ENCODE assay signal across 8 cellular contexts in genomic region chr6:32973144-32973854, GRCh38. TPM values are rescaled to one million over a fixed set of nuclear protein-coding genes. Genes with fewer than 3 reads are reported as not detected.
DNase-seq lines count a peak whose midpoint lies in the region; ATAC-seq and TF ChIP-seq lines count a peak whose summit lies in the region.

No MANE protein-coding gene starts in this region.

- no peak overlapping the region for H2AFZ ChIP-seq in SK-N-SH (ENCODE audit: low read depth)

- CTCF ChIA-PET in SK-N-SH (lab: Yijun Ruan, JAX) (interaction anchor here (1.2 to 12.0 kb wide), 7 partner anchors 9 to 105 kb away, joined by 4 to 203 read pairs (median 21); partner anchors contain the start of gene HLA-DMA), Panc1 (lab: Charles Lee) (no interaction called here)

- no TSS peak for BruUV-seq in Panc1 (replicated peaks; lab: Mats Ljungman, UMichigan)

- ATAC-seq in SK-N-SH treated with all-trans-retinoic acid at 6 μM for 48 hours (no peak), Panc1 (no peak), GM19035 (IDR thresholded peaks at IDR 0.05; ENCODE audit: unreplicated experiment) (no peak), GM21381 (IDR thresholded peaks at IDR 0.05; ENCODE audit: unreplicated experiment) (no peak)

- H3K9me3 ChIP-seq in SK-N-SH (no peaks in the 10 kb centered on the region), Panc1 (ENCODE audit: control insufficient read depth, insufficient read depth, low read depth, low read length) (no peaks in the 10 kb centered on the region)

- intact Hi-C loops in Panc1 (cut with micrococcal nuclease; ENCODE audit: unreplicated experiment): no loop called here

- peaks cover 65% of the 10 kb centered on the region for H3F3A ChIP-seq in SK-N-SH (replicated peaks; ENCODE audit: insufficient read depth)

- no peaks in the 10 kb centered on the region for H3K9me2 ChIP-seq in SK-N-SH

- no peak for TF ChIP-seq RAD21 in SK-N-SH (IDR thresholded peaks at IDR 0.05; ENCODE audit: low read length)

- H3K36me3 ChIP-seq in SK-N-SH (replicated peaks in 1 of 2; ENCODE audit: control insufficient read depth in 1 of 2, insufficient read depth in 2 of 2, low read length in 1 of 2) (peaks cover 56 to 65% of the 10 kb centered on the region in 2 experiments), Panc1 (ENCODE audit: control insufficient read depth, insufficient read depth, low read length) (peaks cover 51% of the 10 kb centered on the region)

- DNase-seq in SK-N-SH (no peak), Panc1 (ENCODE audit: low read depth, low spot score) (no peak), astrocyte of the spinal cord (ENCODE audit: low read depth, low spot score) (no peak)
- DNase-seq in stimulated activated CD4-positive, alpha-beta T cell treated with anti-CD3 and anti-CD28 coated beads, TNF-alpha, amount 100 ng/mL, for 4 hours (ENCODE audit: low read depth in 3 of 3): peak; percentile 27 to 32 (median 28)

- H3K79me2 ChIP-seq in SK-N-SH (ENCODE audit: insufficient read depth): peaks cover 79% of the 10 kb centered on the region

- peak overlapping the region; percentile 94 for H3K4me2 ChIP-seq in SK-N-SH

- POLR2A ChIA-PET in SK-N-SH (lab: Yijun Ruan, JAX): interaction anchor here (1.0 to 4.7 kb wide), 6 partner anchors 9 to 1432 kb away, joined by 6 to 50 read pairs (median 11); partner anchors contain the start of genes DDX39B and TAP2
- POLR2A ChIA-PET in Panc1 (lab: Charles Lee): interaction anchor here (0.6 kb wide), 1 partner anchor 18 kb away, joined by 10 read pairs; no protein-coding TSS in a partner anchor

- peak overlapping the region; percentile 92 for H3K9ac ChIP-seq in SK-N-SH

- WGBS in SK-N-SH (ENCODE audit: low lambda C conversion rate): under 1% methylated on average over 22 of the region's 22 CpGs

- peaks cover 62% of the 10 kb centered on the region for H4K20me1 ChIP-seq in SK-N-SH (ENCODE audit: insufficient read depth)

- in situ Hi-C loops in Panc1 (cut with HindIII; ENCODE audit: low pct_unique_long_range_greater_than_20kb, low sequenced_read_pairs) (no loop called here), astrocyte of the spinal cord (cut with HindIII; ENCODE audit: low sequenced_read_pairs) (loop anchor here (10.0 kb wide), 1 partner anchor 128 kb away; the partner anchor contains the start of gene PSMB8)

- H3K4me1 ChIP-seq in SK-N-SH (ENCODE audit: control insufficient read depth in 1 of 2, insufficient read depth in 2 of 2, low read depth in 1 of 2, low read length in 1 of 2) (peaks cover 24 to 25% of the 10 kb centered on the region in 2 experiments; a peak in 3 of 4 replicates), Panc1 (ENCODE audit: control insufficient read depth, insufficient read depth, low read length) (peaks cover 31% of the 10 kb centered on the region)

- no peaks in the 10 kb centered on the region for H3K27me3 ChIP-seq in SK-N-SH (ENCODE audit: insufficient read depth)
- H3K27me3 ChIP-seq in Panc1 (ENCODE audit: control insufficient read depth, insufficient read depth, low read length): no peaks in the 10 kb centered on the region
- no peaks in the 10 kb centered on the region for H3K27me3 ChIP-seq in layer of hippocampus (ENCODE audit: control insufficient read depth, insufficient read depth, low read length)

- TF ChIP-seq CTCF in SK-N-SH (IDR thresholded peaks at IDR 0.05) (no peak), Panc1 (IDR thresholded peaks at IDR 0.05) (no peak), astrocyte of the spinal cord (IDR thresholded peaks at IDR 0.05; ENCODE audit: low read depth, low read length) (no peak)

- H3K4me3 ChIP-seq in SK-N-SH (ENCODE audit: low read depth in 2 of 2, low read length in 1 of 2) (peak overlapping the region; percentile 62 to 88), Panc1 (ENCODE audit: low read depth in 2 of 2, low read length in 2 of 2) (peak overlapping the region; percentile 94 to 100), astrocyte of the spinal cord (ENCODE audit: low read depth, low read length) (peak overlapping the region; percentile 80)

- H3K27ac ChIP-seq in SK-N-SH (ENCODE audit: low read depth in 2 of 2, low read length in 1 of 2) (peak overlapping the region; percentile 74 to 76), Panc1 (ENCODE audit: low read length) (peak overlapping the region; percentile 88), layer of hippocampus (ENCODE audit: low read depth, low read length) (peak overlapping the region; percentile 100)

- no peak for TF ChIP-seq EP300 in SK-N-SH (IDR thresholded peaks at IDR 0.05; ENCODE audit: borderline replicate concordance in 1 of 2, low read depth in 1 of 2, low read length in 1 of 2)

TF ChIP-seq in SK-N-SH, 30 proteins besides CTCF, POLR2A, EP300 and RAD21 (continues in another document):
- TF ChIP-seq TCF12 (IDR thresholded peaks at IDR 0.05) (no peak), CHD2 (IDR thresholded peaks at IDR 0.05; ENCODE audit: low read length, partially characterized antibody) (no peak), GATA2 (CRISPR knock-in tag; IDR thresholded peaks at IDR 0.05) (no peak), POLR2AphosphoS5 (IDR thresholded peaks at IDR 0.05; ENCODE audit: low read depth, low read length) (peak; percentile 9; the same call in 1 of the 2 replicates), EZH2phosphoT487 (IDR thresholded peaks at IDR 0.05; ENCODE audit: borderline replicate concordance, low read depth) (no peak), TEAD4 (IDR thresholded peaks at IDR 0.05; ENCODE audit: borderline replicate concordance, insufficient read depth) (no peak), NRF1 (IDR thresholded peaks at IDR 0.05; ENCODE audit: low read depth, low read length) (no peak), IRF3 (IDR thresholded peaks at IDR 0.05; ENCODE audit: low read depth, low read length) (no peak), RFX5 (IDR thresholded peaks at IDR 0.05; ENCODE audit: low read length) (no peak)

TF ChIP-seq in SK-N-SH treated with all-trans-retinoic acid at 6 μM for 48 hours, 23 proteins besides CTCF, POLR2A, EP300 and RAD21 (continues in another document):
- no peak for TF ChIP-seq OSR1 (CRISPR knock-in tag; IDR thresholded peaks at IDR 0.05)
- TF ChIP-seq, protein P1, sequence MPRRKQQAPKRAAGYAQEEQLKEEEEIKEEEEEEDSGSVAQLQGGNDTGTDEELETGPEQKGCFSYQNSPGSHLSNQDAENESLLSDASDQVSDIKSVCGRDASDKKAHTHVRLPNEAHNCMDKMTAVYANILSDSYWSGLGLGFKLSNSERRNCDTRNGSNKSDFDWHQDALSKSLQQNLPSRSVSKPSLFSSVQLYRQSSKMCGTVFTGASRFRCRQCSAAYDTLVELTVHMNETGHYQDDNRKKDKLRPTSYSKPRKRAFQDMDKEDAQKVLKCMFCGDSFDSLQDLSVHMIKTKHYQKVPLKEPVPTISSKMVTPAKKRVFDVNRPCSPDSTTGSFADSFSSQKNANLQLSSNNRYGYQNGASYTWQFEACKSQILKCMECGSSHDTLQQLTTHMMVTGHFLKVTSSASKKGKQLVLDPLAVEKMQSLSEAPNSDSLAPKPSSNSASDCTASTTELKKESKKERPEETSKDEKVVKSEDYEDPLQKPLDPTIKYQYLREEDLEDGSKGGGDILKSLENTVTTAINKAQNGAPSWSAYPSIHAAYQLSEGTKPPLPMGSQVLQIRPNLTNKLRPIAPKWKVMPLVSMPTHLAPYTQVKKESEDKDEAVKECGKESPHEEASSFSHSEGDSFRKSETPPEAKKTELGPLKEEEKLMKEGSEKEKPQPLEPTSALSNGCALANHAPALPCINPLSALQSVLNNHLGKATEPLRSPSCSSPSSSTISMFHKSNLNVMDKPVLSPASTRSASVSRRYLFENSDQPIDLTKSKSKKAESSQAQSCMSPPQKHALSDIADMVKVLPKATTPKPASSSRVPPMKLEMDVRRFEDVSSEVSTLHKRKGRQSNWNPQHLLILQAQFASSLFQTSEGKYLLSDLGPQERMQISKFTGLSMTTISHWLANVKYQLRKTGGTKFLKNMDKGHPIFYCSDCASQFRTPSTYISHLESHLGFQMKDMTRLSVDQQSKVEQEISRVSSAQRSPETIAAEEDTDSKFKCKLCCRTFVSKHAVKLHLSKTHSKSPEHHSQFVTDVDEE (CRISPR knock-in tag; IDR thresholded peaks at IDR 0.05): no peak
- TF ChIP-seq PATZ1 (CRISPR knock-in tag; IDR thresholded peaks at IDR 0.05; ENCODE audit: borderline replicate concordance): no peak
- TF ChIP-seq TOX (CRISPR knock-in tag; IDR thresholded peaks at IDR 0.05; ENCODE audit: borderline replicate concordance): no peak
- TF ChIP-seq ZNF565 (CRISPR knock-in tag; conservative IDR thresholded peaks at IDR 0.05; ENCODE audit: low read depth): no peak

RNA-seq across cellular contexts. Expression of gene BRD2, which starts 4.9 kb away (rescaled TPM):
- 104 and 116 TPM in 2 replicates for polyA plus RNA-seq in SK-N-SH (2012; rRNA removed)
- polyA plus RNA-seq in SK-N-SH (2012; cell fraction: cytosol; rRNA removed): 87.9 and 91.4 TPM in 2 replicates
- 186 and 280 TPM in 2 replicates for polyA plus RNA-seq in SK-N-SH (2012; cell fraction: nucleus; rRNA removed)
- 209 TPM for total RNA-seq in Panc1 (2021; ENCODE audit: unreplicated experiment)
- polyA plus RNA-seq in Panc1 (2012; ENCODE audit: insufficient read length): 161 TPM

RNA-seq across cellular contexts. Expression of gene HLA-DMA, which starts 20.4 kb away (rescaled TPM):
- polyA plus RNA-seq in SK-N-SH (2012; rRNA removed): 1.2 and 1.5 TPM in 2 replicates
- 0.75 and 1.3 TPM in 2 replicates for polyA plus RNA-seq in SK-N-SH (2012; cell fraction: cytosol; rRNA removed)
- polyA plus RNA-seq in SK-N-SH (2012; cell fraction: nucleus; rRNA removed): 6.5 and 7.7 TPM in 2 replicates
- total RNA-seq in Panc1 (2021; ENCODE audit: unreplicated experiment): 2.8 TPM
- 1.3 TPM for polyA plus RNA-seq in Panc1 (2012; ENCODE audit: insufficient read length)

RNA-seq across cellular contexts. Expression of gene HLA-DMB, which starts 32.5 kb away (rescaled TPM):
- 0.10 TPM in 1 of 2 replicates, not detected in the other for polyA plus RNA-seq in SK-N-SH (2012; rRNA removed)
- 0.03 TPM in 1 of 2 replicates, not detected in the other for polyA plus RNA-seq in SK-N-SH (2012; cell fraction: cytosol; rRNA removed)
- polyA plus RNA-seq in SK-N-SH (2012; cell fraction: nucleus; rRNA removed): 0.05 and 0.06 TPM in 2 replicates
- 0.44 TPM for total RNA-seq in Panc1 (2021; ENCODE audit: unreplicated experiment)
- not detected for polyA plus RNA-seq in Panc1 (2012; ENCODE audit: insufficient read length)

RNA-seq across cellular contexts. Expression of gene HLA-DOA, which starts 36.1 kb away (rescaled TPM):
- not detected in 2 replicates for polyA plus RNA-seq in SK-N-SH (2012; rRNA removed)
- polyA plus RNA-seq in SK-N-SH (2012; cell fraction: cytosol; rRNA removed): not detected in 2 replicates
- not detected in 2 replicates for polyA plus RNA-seq in SK-N-SH (2012; cell fraction: nucleus; rRNA removed)
- 0.08 TPM for total RNA-seq in Panc1 (2021; ENCODE audit: unreplicated experiment)
- polyA plus RNA-seq in Panc1 (2012; ENCODE audit: insufficient read length): not detected

Comparison
In these comparisons a context has a peak if more than half of its experiments do, and no peak if none do; other contexts are left out.
1. DNase-seq: peak in stimulated activated CD4-positive, alpha-beta T cell treated with anti-CD3 and anti-CD28 coated beads, TNF-alpha, amount 100 ng/mL, for 4 hours (3 of 3); none in SK-N-SH (single experiment), Panc1 (single experiment) and astrocyte of the spinal cord (single experiment).
2. Peak in every context shown above with its lines, with median percentiles within 50 percentile points of each other: H3K27ac ChIP-seq and H3K4me3 ChIP-seq.